In the genomic region with DNA sequence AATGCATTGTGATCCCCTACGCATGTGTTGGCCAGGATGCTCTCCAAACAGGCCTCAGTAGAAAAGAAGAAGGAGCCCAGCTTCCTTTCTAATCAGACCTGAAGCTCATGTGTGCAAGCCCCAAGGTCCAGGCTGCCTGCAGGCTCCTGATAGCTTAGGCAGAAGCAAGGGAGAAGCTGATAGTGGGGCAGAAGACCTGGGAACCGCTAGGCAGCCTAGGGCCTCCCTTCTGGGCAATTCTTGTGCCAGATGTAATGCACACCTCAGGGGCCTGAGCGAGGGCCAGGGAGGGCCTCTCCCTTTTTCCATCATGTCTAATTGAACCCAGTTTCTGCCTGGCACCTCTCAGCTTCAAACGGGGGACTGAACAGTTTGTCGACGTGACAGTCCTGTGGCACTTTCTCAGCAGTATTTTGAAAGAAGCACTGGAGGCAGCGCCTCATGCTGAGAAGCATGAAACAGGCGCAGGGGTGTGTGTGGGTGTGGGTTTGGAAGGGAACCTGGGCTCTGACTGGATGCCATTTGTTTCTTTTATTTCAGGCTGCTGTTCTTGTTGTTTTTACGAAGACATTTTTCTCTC, we compare ENCODE assay signal across 20 cellular contexts.
DNase-seq lines count a peak whose midpoint lies in the region; FAIRE-seq and TF ChIP-seq lines count a peak whose summit lies in the region.
"Had no signal": no experiment of that assay in that cellular context is flagged by ENCODE, and none has a peak within 500 bp of the region (broad histone marks: within the 10 kb centered on the region; RNA-seq: fewer than 3 reads in every experiment).

No MANE protein-coding gene starts in this region.

- H3K9me3 Mint-ChIP-seq in astrocyte (ENCODE audit: unreplicated experiment): no peaks in the 10 kb centered on the region
- H3K9me3 Mint-ChIP-seq: CD4-positive, alpha-beta T cell had no signal

- dilution Hi-C loops in keratinocyte (cut with MboI; ENCODE audit: extremely low pct_ligation_motif_present, low sequenced_read_pairs): no loop called here

- no peak overlapping the region for H3K23ac ChIP-seq in trophoblast cell (ENCODE audit: low read length)

- peak overlapping the region; percentile 17 for H4K8ac ChIP-seq in trophoblast cell (ENCODE audit: low read depth, low read length)

- peak overlapping the region; percentile 81 for H2BK120ac ChIP-seq in trophoblast cell (ENCODE audit: insufficient read depth, low read length, poor library complexity)

- H3K9me3 ChIP-seq in astrocyte (ENCODE audit: insufficient read depth, low read depth, low read length) (no peaks in the 10 kb centered on the region), keratinocyte (ENCODE audit: control insufficient read depth, low read depth, low read length) (no peaks in the 10 kb centered on the region), trophoblast cell (ENCODE audit: insufficient read depth, low read depth, low read length) (no peaks in the 10 kb centered on the region)
- H3K9me3 ChIP-seq: HAP-1 had no signal

- H3K36me3 ChIP-seq in astrocyte (ENCODE audit: insufficient read depth, low read length) (no peaks in the 10 kb centered on the region), keratinocyte (ENCODE audit: control insufficient read depth in 2 of 2, extremely low read depth in 1 of 2, insufficient read depth in 2 of 2, low read length in 2 of 2) (no peaks in the 10 kb centered on the region), trophoblast cell (ENCODE audit: control insufficient read depth in 1 of 2, insufficient read depth in 2 of 2, low read length in 2 of 2) (no peaks in the 10 kb centered on the region)
- H3K36me3 ChIP-seq: HAP-1 had no signal

- DNase-seq in HUDEP-2 (lab: John Stamatoyannopoulos, UW; ENCODE audit: unreplicated experiment in 76 of 76) (peak in 75 of 76 experiments; percentile 7 to 91 (median 75)), astrocyte (ENCODE audit: low read depth) (no peak), keratinocyte (ENCODE audit: low read depth, low spot score) (no peak), trophoblast cell (peak in 1 of 2 donors; percentile 2), SK-N-DZ (ENCODE audit: low spot score) (no peak), DMS153 (lab: John Stamatoyannopoulos, UW) (no peak), EL (no peak)
- no peak for DNase-seq in NK-92 treated with Interleukin-12 subunit alpha and Interleukin-12 subunit beta, amount 100 ng/mL, for 24 hours (lab: John Stamatoyannopoulos, UW)
- DNase-seq: ACHN; CD4-positive, alpha-beta T cell; DMS79 treated with DMSO at 0.1 percent for 48 hours; GDM1; NCI-H1105; NCI-H187; NCI-H446; NCI-H748 treated with DMSO at 0.1 percent for 48 hours; Right ventricle myocardium superior had no signal

- H4K12ac ChIP-seq in trophoblast cell (ENCODE audit: low read depth, low read length): no peak overlapping the region

- TF ChIP-seq CTCF in astrocyte (IDR thresholded peaks at IDR 0.05; ENCODE audit: insufficient read depth, low read depth, low read length): no peak
- TF ChIP-seq CTCF in keratinocyte (optimal IDR thresholded peaks at IDR 0.05 in 1 of 3, IDR thresholded peaks at IDR 0.05 in 1 of 3, conservative IDR thresholded peaks at IDR 0.05 in 1 of 3; ENCODE audit: extremely low read depth in 1 of 3, insufficient read depth in 2 of 3, low read length in 3 of 3): no peak

- peaks cover 40% of the 10 kb centered on the region for H3K4me1 Mint-ChIP-seq in astrocyte (ENCODE audit: low read depth, unreplicated experiment)

- peak overlapping the region; percentile 42 for H2BK5ac ChIP-seq in trophoblast cell (ENCODE audit: low read depth, low read length, poor library complexity)

- H2AK5ac ChIP-seq in trophoblast cell (ENCODE audit: low read length): peak overlapping the region; percentile 73

- H3K79me2 ChIP-seq in astrocyte (ENCODE audit: insufficient read depth, low read length) (no peaks in the 10 kb centered on the region), keratinocyte (ENCODE audit: control insufficient read depth, insufficient read depth, low read length) (no peaks in the 10 kb centered on the region), trophoblast cell (ENCODE audit: control insufficient read depth, insufficient read depth, low read length, poor library complexity) (peaks cover 1% of the 10 kb centered on the region)

- no peak overlapping the region for H3K27ac Mint-ChIP-seq in astrocyte (ENCODE audit: unreplicated experiment)
- H3K27ac Mint-ChIP-seq: B cell; CD4-positive, alpha-beta T cell had no signal

- no CpG with 5 or more reads among the region's 9 CpGs for WGBS in trophoblast cell (ENCODE audit: extremely low coverage, insufficient coverage, insufficient read length)

- no peak overlapping the region for H3K4me2 ChIP-seq in astrocyte (ENCODE audit: low read length)
- no peak overlapping the region for H3K4me2 ChIP-seq in keratinocyte (ENCODE audit: control insufficient read depth, extremely low read depth, insufficient read depth, low read depth, low read length)
- no peak overlapping the region for H3K4me2 ChIP-seq in trophoblast cell (ENCODE audit: low read length)

- peak overlapping the region; percentile 98 for H2BK12ac ChIP-seq in trophoblast cell (ENCODE audit: low read length)

- H3K27me3 Mint-ChIP-seq in astrocyte (ENCODE audit: low read depth, unreplicated experiment): no peaks in the 10 kb centered on the region
- H3K27me3 Mint-ChIP-seq: B cell; CD4-positive, alpha-beta T cell had no signal

- peaks cover 50% of the 10 kb centered on the region for H3K79me1 ChIP-seq in trophoblast cell (ENCODE audit: low read length)

- peak overlapping the region; percentile 38 for H2AFZ ChIP-seq in astrocyte (ENCODE audit: low read depth, low read length)
- H2AFZ ChIP-seq in keratinocyte (ENCODE audit: control insufficient read depth, low read length): peak overlapping the region; percentile 44
- H2AFZ ChIP-seq in trophoblast cell (ENCODE audit: insufficient read depth, low read length, poor library complexity): peak overlapping the region; percentile 1

- H3K36me3 Mint-ChIP-seq in astrocyte (ENCODE audit: low read depth, unreplicated experiment): peaks cover 2% of the 10 kb centered on the region

- H3K9me1 ChIP-seq in keratinocyte (ENCODE audit: control insufficient read depth, extremely low read depth, insufficient read depth, low read length): no peaks in the 10 kb centered on the region

- H3K27me3 ChIP-seq in astrocyte (ENCODE audit: insufficient read depth, low read length) (no peaks in the 10 kb centered on the region), keratinocyte (ENCODE audit: control insufficient read depth, extremely low read depth, insufficient read depth, low read length) (no peaks in the 10 kb centered on the region), trophoblast cell (ENCODE audit: insufficient read depth, low read length) (no peaks in the 10 kb centered on the region)

- FAIRE-seq in astrocyte (lab: Jason Lieb, UNC) (no peak), keratinocyte (lab: Jason Lieb, UNC) (no peak)
- FAIRE-seq: GM12892 had no signal

- peak overlapping the region; percentile 12 for H3K4ac ChIP-seq in trophoblast cell (ENCODE audit: low read depth, low read length)

- H3K18ac ChIP-seq in trophoblast cell (ENCODE audit: low read length): peak overlapping the region; percentile 76

- no peaks in the 10 kb centered on the region for H4K20me1 ChIP-seq in astrocyte (ENCODE audit: insufficient read depth, low read length)
- no peaks in the 10 kb centered on the region for H4K20me1 ChIP-seq in keratinocyte (ENCODE audit: control insufficient read depth, extremely low read depth, insufficient read depth, low read length)

- peak overlapping the region; percentile 74 for H3K14ac ChIP-seq in trophoblast cell (ENCODE audit: low read length)

- H4K91ac ChIP-seq in trophoblast cell (ENCODE audit: low read depth, low read length): peak overlapping the region; percentile 91

- H3K9ac ChIP-seq in astrocyte (ENCODE audit: low read length) (no peak overlapping the region), keratinocyte (ENCODE audit: control insufficient read depth, extremely low read depth, insufficient read depth, low read length) (no peak overlapping the region), trophoblast cell (ENCODE audit: low read length) (no peak overlapping the region)

- H3K4me3 Mint-ChIP-seq in astrocyte (ENCODE audit: unreplicated experiment): no peak overlapping the region
- H3K4me3 Mint-ChIP-seq: B cell; CD4-positive, alpha-beta T cell had no signal

- H3K4me3 ChIP-seq in astrocyte (ENCODE audit: insufficient read depth, low read depth, low read length) (no peak overlapping the region), keratinocyte (ENCODE audit: control insufficient read depth in 2 of 3, extremely low read depth in 1 of 3, insufficient read depth in 2 of 3, low read depth in 1 of 3, low read length in 3 of 3) (no peak overlapping the region), trophoblast cell (ENCODE audit: low read depth, low read length) (no peak overlapping the region)
- H3K4me3 ChIP-seq: HAP-1 had no signal

- H3K27ac ChIP-seq in astrocyte (ENCODE audit: low read depth, low read length): no peak overlapping the region
- H3K27ac ChIP-seq in keratinocyte (ENCODE audit: control insufficient read depth, insufficient read depth, low read length): no peak overlapping the region
- H3K27ac ChIP-seq in trophoblast cell (ENCODE audit: low read depth, low read length): no peak overlapping the region

- no peaks in the 10 kb centered on the region for H3K4me1 ChIP-seq in astrocyte (ENCODE audit: insufficient read depth, low read length)
- H3K4me1 ChIP-seq in keratinocyte (ENCODE audit: control insufficient read depth, extremely low read depth, insufficient read depth, low read length): peaks cover 22% of the 10 kb centered on the region
- H3K4me1 ChIP-seq in trophoblast cell (ENCODE audit: control insufficient read depth in 1 of 2, insufficient read depth in 2 of 2, low read length in 2 of 2): peaks cover 13 to 16% of the 10 kb centered on the region in 2 experiments
- H3K4me1 ChIP-seq: HAP-1 had no signal

Comparison
In these comparisons a context has a peak if more than half of its experiments do, and no peak if none do; other contexts are left out.
1. DNase-seq: peak in HUDEP-2 (75 of 76); none in astrocyte (single experiment), keratinocyte (single experiment), SK-N-DZ (single experiment), NK-92 treated with Interleukin-12 subunit alpha and Interleukin-12 subunit beta, amount 100 ng/mL, for 24 hours (single experiment), DMS153 (single experiment) and EL (single experiment).
2. Peak in every context shown above with its lines, with median percentiles within 50 percentile points of each other: H2AFZ ChIP-seq.